ENCODE assay signal across 8 cellular contexts in genomic region chr14:106844608-106845285, GRCh38.
DNase-seq lines count a peak whose midpoint lies in the region; ATAC-seq and TF ChIP-seq lines count a peak whose summit lies in the region.

No MANE protein-coding gene starts in this region.

- no peak for TF ChIP-seq POLR2A in esophagus muscularis mucosa (IDR thresholded peaks at IDR 0.05; ENCODE audit: low read depth)
- TF ChIP-seq POLR2A in prostate gland (IDR thresholded peaks at IDR 0.05): peak; percentile 30

- H3K4me3 Mint-ChIP-seq in CD4-positive, alpha-beta memory T cell: peak overlapping the region; percentile 95 to 98 (median 97)

- no peak for TF ChIP-seq EP300 in esophagus muscularis mucosa (IDR thresholded peaks at IDR 0.05)

- H3K27me3 Mint-ChIP-seq in CD4-positive, alpha-beta memory T cell: no peaks in the 10 kb centered on the region

- peaks cover 20% of the 10 kb centered on the region for H3K4me1 ChIP-seq in CD4-positive, alpha-beta memory T cell (ENCODE audit: insufficient read depth, low read length)
- H3K4me1 ChIP-seq in esophagus muscularis mucosa (peaks cover 0 to 3% (median 0%) of the 10 kb centered on the region in 4 donors), prostate gland (replicated peaks) (peaks cover 10% of the 10 kb centered on the region)

- CTCF ChIA-PET in CD4-positive, alpha-beta memory T cell (lab: Charles Lee; ENCODE audit: partially characterized antibody): interaction anchor here (0.7 to 2.5 kb wide), 5 partner anchors 14 to 183 kb away, joined by 3 to 18 read pairs (median 7); no protein-coding TSS in a partner anchor

- H3K27me3 ChIP-seq in CD4-positive, alpha-beta memory T cell (ENCODE audit: insufficient read depth, low read length): no peaks in the 10 kb centered on the region
- H3K27me3 ChIP-seq in esophagus muscularis mucosa: peaks cover 0 to 40% (median 0%) of the 10 kb centered on the region in 4 donors
- no peaks in the 10 kb centered on the region for H3K27me3 ChIP-seq in prostate gland (replicated peaks; ENCODE audit: insufficient read depth)

- H3K4me3 ChIP-seq in CD4-positive, alpha-beta memory T cell (ENCODE audit: low read length in 2 of 2): peak overlapping the region; percentile 83 to 94
- peak overlapping the region; percentile 38 to 51 (median 44) for H3K4me3 ChIP-seq in esophagus muscularis mucosa
- peak overlapping the region; percentile 21 to 28 for H3K4me3 ChIP-seq in prostate gland

- 44% methylated on average over 36 of the region's 56 CpGs for WGBS in esophagus muscularis mucosa
- WGBS in prostate gland: 39% methylated on average over 55 of the region's 56 CpGs

- peak overlapping the region; percentile 58 for H3K27ac ChIP-seq in CD4-positive, alpha-beta memory T cell (ENCODE audit: low read depth, low read length)
- H3K27ac ChIP-seq in esophagus muscularis mucosa (replicated peaks in 1 of 4): peak overlapping the region; percentile 57 to 70 (median 64)
- H3K27ac ChIP-seq in prostate gland: peak overlapping the region; percentile 94 to 95

- H3K36me3 ChIP-seq in CD4-positive, alpha-beta memory T cell (ENCODE audit: insufficient read depth, low read length): no peaks in the 10 kb centered on the region
- H3K36me3 ChIP-seq in esophagus muscularis mucosa (no peaks in the 10 kb centered on the region), prostate gland (no peaks in the 10 kb centered on the region)

- peaks cover 0 to 8% of the 10 kb centered on the region in 2 donors for H3K36me3 Mint-ChIP-seq in CD4-positive, alpha-beta memory T cell

- no peaks in the 10 kb centered on the region for H3K9me3 ChIP-seq in CD4-positive, alpha-beta memory T cell (ENCODE audit: control insufficient read depth in 1 of 2, low read length in 2 of 2)
- H3K9me3 ChIP-seq in esophagus muscularis mucosa: no peaks in the 10 kb centered on the region
- no peaks in the 10 kb centered on the region for H3K9me3 ChIP-seq in prostate gland

- no peak for TF ChIP-seq CTCF in esophagus muscularis mucosa (IDR thresholded peaks at IDR 0.05)
- no peak for TF ChIP-seq CTCF in prostate gland (IDR thresholded peaks at IDR 0.05)

- POLR2A ChIA-PET in CD4-positive, alpha-beta memory T cell (lab: Charles Lee; ENCODE audit: partially characterized antibody): interaction anchor here (2.0 kb wide), 1 partner anchor 28 kb away, joined by 8 read pairs; no protein-coding TSS in a partner anchor

- peak overlapping the region; percentile 75 to 97 (median 93) for H3K27ac Mint-ChIP-seq in CD4-positive, alpha-beta memory T cell

- intact Hi-C loops in CD4-positive, alpha-beta memory T cell (cut with micrococcal nuclease): loop anchor here (1.0 kb wide), 1 partner anchor 29 kb away; no protein-coding TSS in a partner anchor
- intact Hi-C loops in esophagus muscularis mucosa (cut with DNase I): no loop called here
- intact Hi-C loops in prostate gland (cut with DNase I): no loop called here

- ATAC-seq in GM21447 (IDR thresholded peaks at IDR 0.05; ENCODE audit: unreplicated experiment) (peak; percentile 37), HG03342 (IDR thresholded peaks at IDR 0.05; ENCODE audit: unreplicated experiment) (no peak)

- DNase-seq in CD4-positive, alpha-beta memory T cell: peak; percentile 63 to 77 (median 65)
- DNase-seq in NCI-H2029 treated with DMSO at 0.1 percent for 48 hours (lab: John Stamatoyannopoulos, UW): peak; percentile 29
- peak; percentile 55 to 58 for DNase-seq in activated CD4-positive, alpha-beta T cell treated with anti-CD3 and anti-CD28 coated beads, Interleukin-2, amount 50 U/mL, for 48 hours
- DNase-seq in esophagus muscularis mucosa (ENCODE audit: extremely low spot score): no peak
- DNase-seq in prostate gland (ENCODE audit: low spot score): peak; percentile 46
- no peak for DNase-seq in inferior parietal cortex (ENCODE audit: extremely low spot score)

- peaks cover 12 to 47% (median 21%) of the 10 kb centered on the region in 4 donors for H3K4me1 Mint-ChIP-seq in CD4-positive, alpha-beta memory T cell

- H3K9me3 Mint-ChIP-seq in CD4-positive, alpha-beta memory T cell: no peaks in the 10 kb centered on the region

Comparison
In these comparisons a context has a peak if more than half of its experiments do, and no peak if none do; other contexts are left out.
1. DNase-seq: peak in CD4-positive, alpha-beta memory T cell (5 of 5), NCI-H2029 treated with DMSO at 0.1 percent for 48 hours (single experiment), activated CD4-positive, alpha-beta T cell treated with anti-CD3 and anti-CD28 coated beads, Interleukin-2, amount 50 U/mL, for 48 hours (2 of 2) and prostate gland (single experiment); none in esophagus muscularis mucosa (single experiment) and inferior parietal cortex (single experiment).
2. H3K4me3 ChIP-seq: peak in every context shown above with its lines; median percentile 88 in CD4-positive, alpha-beta memory T cell; 44 in esophagus muscularis mucosa; 24 in prostate gland.
3. Peak in every context shown above with its lines, with median percentiles within 50 percentile points of each other: H3K27ac ChIP-seq.